Comparison of ENCODE assay signal across 9 cellular contexts in the genomic region with DNA sequence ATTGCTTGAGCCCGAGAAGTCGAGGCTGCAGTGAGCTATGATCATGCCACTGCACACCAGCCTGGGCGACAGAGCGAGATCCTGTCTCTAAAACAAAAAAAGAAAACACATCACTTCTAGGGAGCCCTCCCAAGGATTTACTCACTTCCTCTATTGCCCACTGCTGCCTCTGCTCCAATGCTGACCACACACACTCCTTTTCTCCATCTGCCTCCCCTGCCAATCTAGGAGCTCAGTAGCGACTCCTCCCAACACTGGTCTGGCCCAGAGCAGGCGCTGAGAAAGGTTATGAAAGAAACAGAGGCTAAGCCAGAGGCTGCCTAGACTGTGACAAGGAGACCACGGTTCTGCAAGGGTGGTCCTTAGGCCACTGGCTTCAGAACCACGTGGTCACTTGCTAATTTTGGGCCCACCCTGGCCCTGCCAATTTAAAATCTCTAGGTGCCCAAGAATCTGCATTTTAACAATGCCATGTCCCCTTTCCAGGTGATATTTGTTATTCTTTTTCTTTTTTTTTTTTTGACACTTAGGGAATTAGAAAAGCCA. TPM values are rescaled to one million over a fixed set of nuclear protein-coding genes. Genes with fewer than 3 reads are reported as not detected.
DNase-seq lines count a peak whose midpoint lies in the region; ATAC-seq and TF ChIP-seq lines count a peak whose summit lies in the region.
"Had no signal": no experiment of that assay in that cellular context is flagged by ENCODE, and none has a peak within 500 bp of the region (broad histone marks: within the 10 kb centered on the region; RNA-seq: fewer than 3 reads in every experiment).

No MANE protein-coding gene starts in this region.

- no peaks in the 10 kb centered on the region for H3K36me3 Mint-ChIP-seq in T-helper 17 cell (ENCODE audit: low read depth)
- H3K36me3 Mint-ChIP-seq in HFFc6 (ENCODE audit: low read depth): no peaks in the 10 kb centered on the region

- TF ChIP-seq CTCF in HL-60 (IDR thresholded peaks at IDR 0.05; ENCODE audit: insufficient read depth, low read length) (no peak), fibroblast of the aortic adventitia (IDR thresholded peaks at IDR 0.05; ENCODE audit: insufficient read depth, low read length) (no peak), foreskin keratinocyte (conservative IDR thresholded peaks at IDR 0.05) (no peak), HFFc6 (IDR thresholded peaks at IDR 0.05) (no peak)

- peak overlapping the region; percentile 77 for H3K27ac Mint-ChIP-seq in T-helper 17 cell
- H3K27ac Mint-ChIP-seq in HFFc6: no peak overlapping the region

- H3K4me3 Mint-ChIP-seq in T-helper 17 cell (peak overlapping the region; percentile 85), HFFc6 (no peak overlapping the region; the same call in 1 of the 2 replicates)

- peaks cover 27% of the 10 kb centered on the region for H3K4me1 Mint-ChIP-seq in T-helper 17 cell
- H3K4me1 Mint-ChIP-seq in HFFc6 (ENCODE audit: low read depth): peaks cover 35% of the 10 kb centered on the region

- H3K36me3 ChIP-seq in BLaER1: peaks cover 7% of the 10 kb centered on the region; the same call in 1 of the 2 replicates

- H3K4me2 ChIP-seq in BLaER1: peak overlapping the region; percentile 79

- peaks cover 29% of the 10 kb centered on the region for H4K20me1 ChIP-seq in BLaER1

- H3K9me3 Mint-ChIP-seq in HFFc6: no peaks in the 10 kb centered on the region

- H3K4me3 ChIP-seq in BLaER1: no peak overlapping the region
- H3K4me3 ChIP-seq in HL-60 (replicated peaks; ENCODE audit: insufficient read depth, low read length): no peak overlapping the region
- H3K4me3 ChIP-seq in fibroblast of the aortic adventitia (ENCODE audit: low read depth, low read length): no peak overlapping the region

- H3K9me3 ChIP-seq in BLaER1 (no peaks in the 10 kb centered on the region), T-helper 17 cell (ENCODE audit: control insufficient read depth, low read length, poor library complexity, severe bottlenecking) (no peaks in the 10 kb centered on the region)

- H3K4me1 ChIP-seq in BLaER1: peaks cover 90% of the 10 kb centered on the region
- H3K4me1 ChIP-seq in foreskin keratinocyte: no peaks in the 10 kb centered on the region

- H3K9ac ChIP-seq in BLaER1: peak overlapping the region; percentile 56

- H3K27ac ChIP-seq in BLaER1 (peak overlapping the region; percentile 85), HL-60 (replicated peaks) (peak overlapping the region; percentile 50), foreskin keratinocyte (no peak overlapping the region)

- ATAC-seq in T-helper 17 cell: no peak
- no peak for ATAC-seq in foreskin keratinocyte
- no peak for ATAC-seq in HG02610 (IDR thresholded peaks at IDR 0.05; ENCODE audit: unreplicated experiment)

- DNase-seq in HL-60 (ENCODE audit: low read depth in 1 of 2, low spot score in 1 of 2) (peak; percentile 80), T-helper 17 cell (no peak), fibroblast of the aortic adventitia (ENCODE audit: low read depth) (peak; percentile 61), foreskin keratinocyte (no peak), NCI-H1048 (lab: John Stamatoyannopoulos, UW) (no peak), HFFc6 (no peak)
- DNase-seq: DMS 273 treated with DMSO at 0.1 percent for 48 hours had no signal

- H3K27me3 ChIP-seq in BLaER1 (no peaks in the 10 kb centered on the region), HL-60 (ENCODE audit: insufficient read depth, poor library complexity, severe bottlenecking) (no peaks in the 10 kb centered on the region), foreskin keratinocyte (no peaks in the 10 kb centered on the region)

- H3K27me3 Mint-ChIP-seq in T-helper 17 cell: no peaks in the 10 kb centered on the region
- H3K27me3 Mint-ChIP-seq in HFFc6 (ENCODE audit: insufficient read depth): peaks cover 3% of the 10 kb centered on the region

RNA-seq across cellular contexts. Expression of a gene that starts 1.3 kb away (rescaled TPM):
- total RNA-seq in T-helper 17 cell (10 to 100 TPM in 1 of 2 donors, 1 to 10 TPM in 1; 2.6 to 11.5 TPM), fibroblast of the aortic adventitia (ENCODE audit: low replicate concordance) (0.74 and 23.7 TPM in 2 replicates), foreskin keratinocyte (15.4 and 16.5 TPM in 2 replicates)
- 16.0 and 17.5 TPM in 2 replicates for polyA plus RNA-seq in foreskin keratinocyte
- total RNA-seq in HFFc6 (2021; fragmentation: NEBNext Ultra II Directional; extraction: Animal tissue kit (Norgen Biotek cat#: 25700)): 10 to 100 TPM; 11.3 to 21.7 (median 20.2) TPM

RNA-seq across cellular contexts. Expression of a gene that starts 13.2 kb away (rescaled TPM):
- total RNA-seq in T-helper 17 cell (10 to 100 TPM; 10.2 to 12.2 TPM), fibroblast of the aortic adventitia (ENCODE audit: low replicate concordance) (17.6 and 23.6 TPM in 2 replicates), foreskin keratinocyte (6.3 and 7.3 TPM in 2 replicates)
- 5.1 and 5.9 TPM in 2 replicates for polyA plus RNA-seq in foreskin keratinocyte
- 10 to 100 TPM; 24.9 to 30.0 (median 27.0) TPM for total RNA-seq in HFFc6 (2021; fragmentation: NEBNext Ultra II Directional; extraction: Animal tissue kit (Norgen Biotek cat#: 25700))

RNA-seq across cellular contexts. Expression of a gene that starts 20.7 kb away (rescaled TPM):
- total RNA-seq in T-helper 17 cell (1 to 10 TPM in 1 of 2 donors, under 1 TPM in 1; 0.89 to 1.2 TPM), fibroblast of the aortic adventitia (ENCODE audit: low replicate concordance) (2.2 and 2.5 TPM in 2 replicates), foreskin keratinocyte (1.1 and 1.4 TPM in 2 replicates)
- 1.3 and 1.6 TPM in 2 replicates for polyA plus RNA-seq in foreskin keratinocyte
- 1 to 10 TPM; 1.6 to 2.3 (median 1.8) TPM for total RNA-seq in HFFc6 (2021; fragmentation: NEBNext Ultra II Directional; extraction: Animal tissue kit (Norgen Biotek cat#: 25700))

RNA-seq across cellular contexts. Expression of a gene that starts 25.3 kb away (rescaled TPM):
- under 1 TPM; 0.13 to 0.45 TPM for total RNA-seq in T-helper 17 cell
- 0.16 and 0.18 TPM in 2 replicates for total RNA-seq in fibroblast of the aortic adventitia (ENCODE audit: low replicate concordance)
- total RNA-seq in foreskin keratinocyte: 0.07 TPM in 1 of 2 replicates, not detected in the other
- 0.03 TPM in 1 of 2 replicates, not detected in the other for polyA plus RNA-seq in foreskin keratinocyte
- under 1 TPM in 5 of 6 experiments, not detected in 1; 0.10 to 0.31 (median 0.23) TPM for total RNA-seq in HFFc6 (2021; fragmentation: NEBNext Ultra II Directional; extraction: Animal tissue kit (Norgen Biotek cat#: 25700))

RNA-seq across cellular contexts. Expression of a gene that starts 32.7 kb away (rescaled TPM):
- 1 to 10 TPM; 3.7 to 4.0 TPM for total RNA-seq in T-helper 17 cell
- 2.7 and 7.6 TPM in 2 replicates for total RNA-seq in fibroblast of the aortic adventitia (ENCODE audit: low replicate concordance)
- 6.1 and 6.7 TPM in 2 replicates for total RNA-seq in foreskin keratinocyte
- 5.9 and 6.2 TPM in 2 replicates for polyA plus RNA-seq in foreskin keratinocyte
- total RNA-seq in HFFc6 (2021; fragmentation: NEBNext Ultra II Directional; extraction: Animal tissue kit (Norgen Biotek cat#: 25700)): 10 to 100 TPM in 4 of 6 experiments, 1 to 10 TPM in 2; 8.3 to 14.4 (median 11.4) TPM

Comparison
In these comparisons a context has a peak if more than half of its experiments do, and no peak if none do; other contexts are left out.
1. DNase-seq: peak in HL-60 (2 of 2) and fibroblast of the aortic adventitia (single experiment); none in T-helper 17 cell (0 of 3), foreskin keratinocyte (0 of 2), NCI-H1048 (single experiment) and HFFc6 (single experiment).